In the genomic region with DNA sequence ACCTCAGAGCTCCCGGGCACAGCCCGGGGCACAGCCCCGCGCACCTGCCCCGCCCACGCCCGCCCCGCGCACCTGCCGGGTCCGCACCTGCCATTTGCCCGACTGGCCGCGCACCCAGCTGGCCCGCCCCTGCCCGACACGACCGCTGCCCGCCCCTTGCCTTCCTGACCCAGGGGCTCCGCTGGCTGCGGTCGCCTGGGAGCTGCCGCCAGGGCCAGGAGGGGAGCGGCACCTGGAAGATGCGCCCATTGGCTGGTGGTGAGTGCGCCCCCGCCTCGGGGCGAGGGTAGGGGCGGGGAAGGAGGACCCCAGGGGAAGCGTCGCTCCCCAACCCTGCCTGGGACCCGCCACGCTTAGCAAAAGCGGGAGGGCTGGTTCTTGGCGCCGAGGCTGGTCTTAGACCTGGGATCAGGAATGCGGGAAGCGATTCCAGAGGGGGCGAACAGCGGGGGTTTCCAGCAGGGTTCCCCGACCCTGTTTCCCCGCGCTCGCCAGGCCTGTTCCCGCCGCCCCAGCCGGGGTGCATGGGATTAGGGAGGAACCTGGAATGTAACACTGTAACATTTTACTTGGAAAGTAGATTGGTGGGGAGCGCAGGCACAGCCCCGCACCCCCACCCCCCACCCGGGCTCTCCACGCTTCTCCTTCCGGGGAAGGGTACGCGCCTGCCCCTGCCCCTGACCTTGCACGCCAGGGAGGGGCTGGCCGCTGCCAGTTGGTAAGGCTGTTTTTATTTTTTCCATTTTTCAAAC, we compare ENCODE assay signal across 13 cellular contexts. TPM values are rescaled to one million over a fixed set of nuclear protein-coding genes. Genes with fewer than 3 reads are reported as not detected.
A peak's percentile ranks its signal among the peaks of the same experiment; 100 is the strongest.
DNase-seq lines count a peak whose midpoint lies in the region; ATAC-seq and TF ChIP-seq lines count a peak whose summit lies in the region.
"Had no signal": no experiment of that assay in that cellular context is flagged by ENCODE, and none has a peak within 500 bp of the region (broad histone marks: within the 10 kb centered on the region; RNA-seq: fewer than 3 reads in every experiment).

A gene with protein sequence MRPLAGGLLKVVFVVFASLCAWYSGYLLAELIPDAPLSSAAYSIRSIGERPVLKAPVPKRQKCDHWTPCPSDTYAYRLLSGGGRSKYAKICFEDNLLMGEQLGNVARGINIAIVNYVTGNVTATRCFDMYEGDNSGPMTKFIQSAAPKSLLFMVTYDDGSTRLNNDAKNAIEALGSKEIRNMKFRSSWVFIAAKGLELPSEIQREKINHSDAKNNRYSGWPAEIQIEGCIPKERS (plus strand): TSS at position 161 of the 752 bp plus-strand sequence. CDS start 79 bp downstream, at position 240.

- TF ChIP-seq CTCF in CD14-positive monocyte (IDR thresholded peaks at IDR 0.05) = no peak
- no peak for TF ChIP-seq CTCF in nephron progenitor cell (IDR thresholded peaks at IDR 0.05)
- no peak for TF ChIP-seq CTCF in brain microvascular endothelial cell (IDR thresholded peaks at IDR 0.05; ENCODE audit: low read depth, low read length, missing control alignments)
- TF ChIP-seq CTCF in adrenal gland (IDR thresholded peaks at IDR 0.05) = no peak
- TF ChIP-seq CTCF in WERI-Rb-1 (IDR thresholded peaks at IDR 0.05; ENCODE audit: low read depth, low read length) = no peak

- H3K27ac ChIP-seq in esophagus (ENCODE audit: low read depth in 2 of 2, low read length in 1 of 2) (peak within 1 kb of the TSS; percentile 56 to 69), brain microvascular endothelial cell (no peak within 1 kb of the TSS), adrenal gland (no peak within 1 kb of the TSS), WERI-Rb-1 (no peak within 1 kb of the TSS)
- H3K27ac ChIP-seq: HL-60 had no signal

- TF ChIP-seq POLR2A in adrenal gland (IDR thresholded peaks at IDR 0.05) = no peak

- peak within 1 kb of the TSS in 1 of 2 donors; percentile 83 for H3K4me3 Mint-ChIP-seq in CD14-positive monocyte
- peak within 1 kb of the TSS; percentile 78 for H3K4me3 Mint-ChIP-seq in nephron progenitor cell
- H3K4me3 Mint-ChIP-seq: activated T-cell treated with anti-CD3 and anti-CD28 coated beads, Interleukin-2, amount 50 U/mL, for 24 hours had no signal

- H3K27ac Mint-ChIP-seq in CD14-positive monocyte (peak within 1 kb of the TSS in 5 of 7 donors; percentile 33 to 82 (median 63)), nephron progenitor cell (no peak within 1 kb of the TSS)
- H3K27ac Mint-ChIP-seq: activated T-cell treated with anti-CD3 and anti-CD28 coated beads, Interleukin-2, amount 50 U/mL, for 24 hours had no signal

- H3K36me3 ChIP-seq in esophagus (ENCODE audit: control insufficient read depth in 2 of 2, insufficient read depth in 2 of 2, low read length in 1 of 2) = no peaks in the 10 kb centered on the region
- H3K36me3 ChIP-seq in brain microvascular endothelial cell (replicated peaks) = no peaks in the 10 kb centered on the region
- H3K36me3 ChIP-seq in adrenal gland (replicated peaks in 1 of 2) = no peaks in the 10 kb centered on the region
- no peaks in the 10 kb centered on the region for H3K36me3 ChIP-seq in WERI-Rb-1

- H3K9me3 ChIP-seq in esophagus (ENCODE audit: control insufficient read depth in 2 of 2, insufficient read depth in 1 of 2, low read depth in 1 of 2, low read length in 1 of 2) (no peaks in the 10 kb centered on the region), adrenal gland (replicated peaks in 1 of 3) (no peaks in the 10 kb centered on the region), WERI-Rb-1 (ENCODE audit: severe bottlenecking) (no peaks in the 10 kb centered on the region)

- H3K27me3 Mint-ChIP-seq in CD14-positive monocyte (ENCODE audit: low read depth in 3 of 3) (peaks cover 35 to 55% (median 42%) of the 10 kb centered on the region in 3 donors), nephron progenitor cell (ENCODE audit: low read depth, poor library complexity) (peaks cover 72% of the 10 kb centered on the region)

- 5 to 9% methylated on average over 57 of the region's 57 CpGs for WGBS in esophagus, 2 donors
- 5 to 10% (median 6%) methylated on average over 15 to 57 of the region's 57 CpGs for WGBS in adrenal gland, 4 donors

- H3K9me3 Mint-ChIP-seq in CD14-positive monocyte (peaks cover 0 to 8% (median 4%) of the 10 kb centered on the region in 7 donors), nephron progenitor cell (no peaks in the 10 kb centered on the region)
- H3K9me3 Mint-ChIP-seq: activated T-cell treated with anti-CD3 and anti-CD28 coated beads, Interleukin-2, amount 50 U/mL, for 24 hours had no signal

- intact Hi-C loops in CD14-positive monocyte (cut with micrococcal nuclease) = no loop called here
- intact Hi-C loops in adrenal gland (cut with DNase I) = no loop called here

- in situ Hi-C loops in brain microvascular endothelial cell (cut with HindIII; ENCODE audit: low pct_ligation_motif_present, low sequenced_read_pairs) = no loop called here

- peak within 1 kb of the TSS; percentile 53 to 57 for H3K4me3 ChIP-seq in esophagus (ENCODE audit: low read depth in 1 of 2, low read length in 2 of 2)
- no peak within 1 kb of the TSS for H3K4me3 ChIP-seq in brain microvascular endothelial cell (ENCODE audit: low read depth, low read length)
- H3K4me3 ChIP-seq in adrenal gland = peak within 1 kb of the TSS in 1 of 4 donors; percentile 21
- H3K4me3 ChIP-seq in WERI-Rb-1 (ENCODE audit: low read depth, low read length) = no peak within 1 kb of the TSS

- H3K36me3 Mint-ChIP-seq in CD14-positive monocyte (peaks cover 0 to 2% of the 10 kb centered on the region in 2 donors), nephron progenitor cell (ENCODE audit: low read depth) (no peaks in the 10 kb centered on the region)

- H3K4me1 ChIP-seq in esophagus (ENCODE audit: control insufficient read depth in 2 of 2, insufficient read depth in 2 of 2, low read length in 1 of 2) (peaks cover 3 to 31% of the 10 kb centered on the region in 2 donors), adrenal gland (replicated peaks in 1 of 2) (no peaks in the 10 kb centered on the region)

- H3K27me3 ChIP-seq in esophagus (ENCODE audit: control insufficient read depth in 1 of 2, insufficient read depth in 2 of 2, low read length in 2 of 2) = peaks cover 0 to 2% of the 10 kb centered on the region in 2 donors
- H3K27me3 ChIP-seq in brain microvascular endothelial cell (replicated peaks) = peaks cover 13% of the 10 kb centered on the region
- peaks cover 17% of the 10 kb centered on the region for H3K27me3 ChIP-seq in adrenal gland
- no peaks in the 10 kb centered on the region for H3K27me3 ChIP-seq in WERI-Rb-1 (ENCODE audit: insufficient read depth, low read depth, severe bottlenecking)

- DNase-seq in CD14-positive monocyte (ENCODE audit: low spot score) (no peak), NCI-H2107 treated with DMSO at 0.1 percent for 48 hours (lab: John Stamatoyannopoulos, UW; ENCODE audit: unreplicated experiment) (peak; percentile 25), nephron progenitor cell (peak; percentile 64), brain microvascular endothelial cell (no peak), adrenal gland (no peak), WERI-Rb-1 (no peak)
- DNase-seq: activated T-cell treated with anti-CD3 and anti-CD28 coated beads, Interleukin-2, amount 50 U/mL, for 24 hours; stimulated activated CD4-positive, alpha-beta T cell treated with anti-CD3 and anti-CD28 coated beads, Interleukin-1b, Interleukin-23, amount 100 ng/mL, for 48 hours had no signal

- ATAC-seq in HG03460 (IDR thresholded peaks at IDR 0.05; ENCODE audit: unreplicated experiment) = no peak

- peaks cover 5% of the 10 kb centered on the region for H3K4me1 Mint-ChIP-seq in CD14-positive monocyte
- H3K4me1 Mint-ChIP-seq in nephron progenitor cell = peaks cover 21% of the 10 kb centered on the region

RNA-seq across cellular contexts. Expression of the gene that starts here (rescaled TPM):
- polyA plus RNA-seq in CD14-positive monocyte (under 1 TPM in 1 of 2 donors, not detected in 1; 0.15 TPM), esophagus (10 to 100 TPM; 57.1 to 65.5 TPM), adrenal gland (under 1 TPM in 1 of 3 donors, not detected in 2; 0.07 TPM)
- total RNA-seq in adrenal gland = under 1 TPM in 2 of 8 donors, not detected in 6; 0.25 to 0.38 TPM
- total RNA-seq: fibroblast of villous mesenchyme, RPMI7951 had no signal

Comparison
In these comparisons a context has a peak if more than half of its experiments do, and no peak if none do; other contexts are left out.
1. RNA of the gene that starts here (polyA plus RNA-seq): 57.1 to 65.5 TPM in esophagus; 0.15 TPM in CD14-positive monocyte and 0.07 TPM in adrenal gland; every median in the first group is over 10 times any median in the second.
2. DNase-seq: peak in NCI-H2107 treated with DMSO at 0.1 percent for 48 hours (single experiment) and nephron progenitor cell (single experiment); none in CD14-positive monocyte (single experiment), brain microvascular endothelial cell (single experiment), adrenal gland (0 of 7) and WERI-Rb-1 (single experiment).
3. H3K27ac ChIP-seq: peak in esophagus (2 of 2); none in brain microvascular endothelial cell (single experiment), adrenal gland (0 of 5) and WERI-Rb-1 (single experiment).
4. H3K4me3 ChIP-seq: peak in esophagus (2 of 2); none in brain microvascular endothelial cell (single experiment) and WERI-Rb-1 (single experiment).